Comparison of ENCODE assay signal across 30 cellular contexts in the genomic region with DNA sequence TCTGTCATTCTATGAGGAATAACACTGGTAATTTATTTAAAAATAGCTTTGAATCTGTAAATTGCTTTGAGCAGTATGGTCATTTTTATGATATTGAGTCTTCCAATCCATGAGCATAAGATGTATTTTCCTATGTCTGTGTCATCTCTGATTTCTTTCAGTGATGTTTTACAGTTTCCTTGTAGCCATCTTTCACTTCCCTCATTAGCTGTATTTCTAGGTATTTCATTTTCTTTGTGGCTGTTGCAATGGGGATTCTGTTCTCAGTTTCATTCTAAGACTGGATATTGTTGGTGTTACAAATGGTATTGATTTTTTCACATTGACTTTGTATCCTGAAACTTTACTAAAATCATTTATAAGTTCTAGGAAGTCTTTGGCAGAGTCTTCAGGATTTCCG.
"Had no signal": no experiment of that assay in that cellular context is flagged by ENCODE, and none has a peak within 500 bp of the region (broad histone marks: within the 10 kb centered on the region; RNA-seq: fewer than 3 reads in every experiment).

No MANE protein-coding gene starts in this region.

- H3K27ac ChIP-seq: adrenal gland, body of pancreas, colonic mucosa, epithelial cell of prostate, left lung, lower lobe of right lung, neural progenitor cell, parathyroid adenoma, psoas muscle, sigmoid colon, stomach, thyroid gland, upper lobe of right lung had no signal

- FAIRE-seq: endometrium, frontal cortex had no signal

- H3K79me2 ChIP-seq: parathyroid adenoma had no signal

- DNase-seq: activated CD4-positive, alpha-beta T cell treated with anti-CD3 and anti-CD28 coated beads for 36 hours; activated CD4-positive, CD25-positive, alpha-beta regulatory T cell; activated CD8-positive, alpha-beta memory T cell treated with anti-CD3 and anti-CD28 coated beads for 24 hours; activated effector memory CD4-positive, alpha-beta T cell treated with anti-CD3 and anti-CD28 coated beads, Interleukin-2, amount 50 U/mL, for 16 hours; activated naive CD4-positive, alpha-beta T cell treated with anti-CD3 and anti-CD28 coated beads for 36 hours; activated naive CD8-positive, alpha-beta T cell treated with anti-CD3 and anti-CD28 coated beads for 36 hours; adrenal gland; aorta; body of pancreas; cerebellar nuclear complex; colonic mucosa; effector CD8-positive, alpha-beta T cell; left lung; lower lobe of right lung; mesenchymal stem cell; natural killer cell; occipital lobe; psoas muscle; sigmoid colon; small intestine; stimulated activated CD4-positive, alpha-beta T cell treated with anti-CD3 and anti-CD28 coated beads, Interleukin-4, amount 100 ng/mL, for 4 hours; stimulated activated naive B cell treated with anti-CD40 and anti-IgM and Interleukin-4, amounts not matched to agents 10 μg/mL and 1 μg/mL and 100 μg/mL, for 72 hours; stomach; thyroid gland; upper lobe of right lung had no signal

- H3K27me3 ChIP-seq: adrenal gland, body of pancreas, colonic mucosa, left lung, neural progenitor cell, sigmoid colon, stomach, thyroid gland, upper lobe of right lung had no signal

- H3K9me3 ChIP-seq: adrenal gland, body of pancreas, colonic mucosa, left lung, lower lobe of right lung, psoas muscle, sigmoid colon, stomach, thyroid gland, upper lobe of right lung had no signal

- H3K4me1 ChIP-seq: adrenal gland, body of pancreas, colonic mucosa, left lung, lower lobe of right lung, neural progenitor cell, parathyroid adenoma, psoas muscle, sigmoid colon, stomach, thyroid gland, upper lobe of right lung had no signal

- H3K9ac ChIP-seq: neural progenitor cell, parathyroid adenoma had no signal

- H3K4me3 ChIP-seq: adrenal gland, body of pancreas, colonic mucosa, left lung, lower lobe of right lung, neural progenitor cell, psoas muscle, sigmoid colon, stomach, thyroid gland, upper lobe of right lung had no signal

- H3K4me2 ChIP-seq: neural progenitor cell had no signal

- H3K36me3 ChIP-seq: adrenal gland, colonic mucosa, left lung, lower lobe of right lung, neural progenitor cell, sigmoid colon, stomach, thyroid gland, upper lobe of right lung had no signal

- H2AFZ ChIP-seq: neural progenitor cell, parathyroid adenoma had no signal

- ATAC-seq: activated CD4-positive, alpha-beta T cell treated with anti-CD3 and anti-CD28 coated beads for 36 hours; body of pancreas; left lung; lower lobe of right lung; natural killer cell; psoas muscle; stimulated activated naive B cell treated with anti-CD40 and anti-IgM and Interleukin-4, amounts not matched to agents 10 μg/mL and 1 μg/mL and 100 μg/mL, for 72 hours; upper lobe of right lung had no signal
